In the genomic region with DNA sequence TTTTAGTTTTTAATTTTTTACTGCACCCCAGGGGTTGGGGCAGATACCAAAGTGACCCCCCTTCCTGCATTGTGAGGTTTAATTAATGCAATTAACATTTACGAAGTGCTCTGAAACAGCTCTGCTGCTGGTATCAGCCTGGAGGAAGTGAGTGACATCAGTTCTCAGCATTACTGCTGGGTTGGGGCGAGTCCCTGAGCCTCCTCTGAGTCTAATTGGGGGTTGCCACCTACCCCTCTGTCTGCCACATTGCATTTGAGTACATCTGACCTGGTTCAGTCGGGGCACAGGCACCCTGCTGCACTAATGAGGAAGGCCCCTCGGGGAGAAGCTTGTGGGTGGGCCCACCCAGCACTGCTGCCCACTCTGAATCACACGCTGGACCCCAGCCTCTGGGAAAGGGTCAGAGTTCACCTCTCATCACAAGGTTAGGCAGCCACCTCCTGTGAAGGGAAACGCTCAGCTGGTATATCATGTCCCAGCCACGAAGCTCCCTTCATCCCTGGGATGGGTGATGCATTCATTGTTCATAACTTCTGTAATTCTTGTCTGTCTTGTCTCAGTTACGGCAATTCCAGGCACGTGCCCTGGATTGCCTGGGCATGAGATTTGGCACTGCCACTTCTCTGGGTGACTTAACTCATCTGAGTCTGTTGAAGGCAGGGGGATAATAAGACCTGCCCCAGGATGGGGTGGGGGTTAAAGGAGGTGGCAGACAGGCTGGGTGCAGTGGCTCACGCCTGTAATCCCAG, we compare ENCODE assay signal across 21 cellular contexts. TPM values are rescaled to one million over a fixed set of nuclear protein-coding genes. Genes with fewer than 3 reads are reported as not detected.
DNase-seq lines count a peak whose midpoint lies in the region; ATAC-seq and TF ChIP-seq lines count a peak whose summit lies in the region.
"Had no signal": no experiment of that assay in that cellular context is flagged by ENCODE, and none has a peak within 500 bp of the region (broad histone marks: within the 10 kb centered on the region; RNA-seq: fewer than 3 reads in every experiment).

No MANE protein-coding gene starts in this region.

- peaks cover 85% of the 10 kb centered on the region for H4K20me1 ChIP-seq in Loucy (ENCODE audit: insufficient read depth, low read length, poor library complexity, severe bottlenecking)

- CTCF ChIA-PET in CD8-positive, alpha-beta T cell (lab: Charles Lee) = interaction anchor here (1.3 to 8.1 kb wide), 3 partner anchors 12 to 100 kb away, joined by 4 to 305 read pairs (median 26); a partner anchor contains a TSS

- H3K9ac ChIP-seq in Loucy (ENCODE audit: low read depth, low read length, poor library complexity, severe bottlenecking) = no peak overlapping the region
- H3K9ac ChIP-seq: BLaER1 treated with 17β-estradiol and CSF1 and Interleukin-3, amounts not matched to agents 10 nM and 100 nM had no signal

- intact Hi-C loops in CD8-positive, alpha-beta T cell (cut with DNase I, micrococcal nuclease) = loop anchor here (5.0 to 10.0 kb wide), 4 partner anchors 33 to 951 kb away; a partner anchor contains a TSS

- H3K9me3 Mint-ChIP-seq in CD8-positive, alpha-beta T cell = no peaks in the 10 kb centered on the region
- H3K9me3 Mint-ChIP-seq in brain (peaks cover 0 to 2% (median 0%) of the 10 kb centered on the region in 5 experiments), neural crest cell (no peaks in the 10 kb centered on the region)
- H3K9me3 Mint-ChIP-seq: activated naive CD4-positive, alpha-beta T cell treated with anti-CD3 and anti-CD28 coated beads, Interleukin-2, amount 50 U/mL, for 24 hours had no signal

- peak; percentile 63 for ATAC-seq in CD8-positive, alpha-beta T cell
- no peak for ATAC-seq in GM19397 (IDR thresholded peaks at IDR 0.05; ENCODE audit: unreplicated experiment)
- ATAC-seq: GM12878, Right ventricle myocardium inferior had no signal

- no peak for TF ChIP-seq CTCF in CD8-positive, alpha-beta T cell (IDR thresholded peaks at IDR 0.05)
- TF ChIP-seq CTCF in Loucy (conservative IDR thresholded peaks at IDR 0.05; ENCODE audit: low read length) = no peak
- no peak for TF ChIP-seq CTCF in brain (conservative IDR thresholded peaks at IDR 0.05)
- TF ChIP-seq CTCF in neural crest cell (conservative IDR thresholded peaks at IDR 0.05) = no peak

- H3K4me3 ChIP-seq in CD8-positive, alpha-beta T cell (ENCODE audit: low read depth, low read length) = no peak overlapping the region
- H3K4me3 ChIP-seq in Loucy (ENCODE audit: low read length, poor library complexity, severe bottlenecking) = no peak overlapping the region
- H3K4me3 ChIP-seq: BLaER1 treated with 17β-estradiol and CSF1 and Interleukin-3, amounts not matched to agents 10 nM and 100 nM; colonic mucosa; GM12878 had no signal

- H3K4me1 ChIP-seq in CD8-positive, alpha-beta T cell (ENCODE audit: insufficient read depth, low read length) = peaks cover 19% of the 10 kb centered on the region
- peaks cover 73% of the 10 kb centered on the region for H3K4me1 ChIP-seq in Loucy (ENCODE audit: insufficient read depth, low read length, poor library complexity, severe bottlenecking)
- H3K4me1 ChIP-seq: colonic mucosa had no signal

- POLR2A ChIA-PET in CD8-positive, alpha-beta T cell (lab: Charles Lee) = no interaction called here

- no peak overlapping the region for H3K27ac ChIP-seq in CD8-positive, alpha-beta T cell (ENCODE audit: low read depth, low read length)
- H3K27ac ChIP-seq: BLaER1 treated with 17β-estradiol and CSF1 and Interleukin-3, amounts not matched to agents 10 nM and 100 nM; colonic mucosa; WERI-Rb-1 had no signal

- no peaks in the 10 kb centered on the region for H3K27me3 Mint-ChIP-seq in CD8-positive, alpha-beta T cell (ENCODE audit: low read depth)
- H3K27me3 Mint-ChIP-seq in brain (no peaks in the 10 kb centered on the region), neural crest cell (ENCODE audit: low read depth) (no peaks in the 10 kb centered on the region)
- H3K27me3 Mint-ChIP-seq: activated naive CD4-positive, alpha-beta T cell treated with anti-CD3 and anti-CD28 coated beads, Interleukin-2, amount 50 U/mL, for 24 hours had no signal

- H3F3A ChIP-seq in Loucy (ENCODE audit: low read depth) = peaks cover 9% of the 10 kb centered on the region; the same call in 1 of the 2 replicates

- no peak overlapping the region for H3K4me3 Mint-ChIP-seq in CD8-positive, alpha-beta T cell
- H3K4me3 Mint-ChIP-seq in brain (no peak overlapping the region), neural crest cell (no peak overlapping the region)
- H3K4me3 Mint-ChIP-seq: activated naive CD4-positive, alpha-beta T cell treated with anti-CD3 and anti-CD28 coated beads, Interleukin-2, amount 50 U/mL, for 24 hours had no signal

- peaks cover 40% of the 10 kb centered on the region for H3K4me1 Mint-ChIP-seq in CD8-positive, alpha-beta T cell (ENCODE audit: low read depth)
- H3K4me1 Mint-ChIP-seq in brain (peaks cover 49% of the 10 kb centered on the region), neural crest cell (peaks cover 49% of the 10 kb centered on the region)

- no peaks in the 10 kb centered on the region for H3K27me3 ChIP-seq in CD8-positive, alpha-beta T cell (ENCODE audit: insufficient read depth, low read length)
- no peaks in the 10 kb centered on the region for H3K27me3 ChIP-seq in Loucy (ENCODE audit: insufficient read depth, low read length, poor library complexity, severe bottlenecking)
- H3K27me3 ChIP-seq: BLaER1 treated with 17β-estradiol and CSF1 and Interleukin-3, amounts not matched to agents 10 nM and 100 nM; colonic mucosa had no signal

- H2AFZ ChIP-seq in Loucy (ENCODE audit: low read length) = no peak overlapping the region

- no peaks in the 10 kb centered on the region for H3K9me3 ChIP-seq in CD8-positive, alpha-beta T cell (ENCODE audit: low read length)
- no peaks in the 10 kb centered on the region for H3K9me3 ChIP-seq in Loucy (ENCODE audit: insufficient read depth, low read depth, low read length)
- H3K9me3 ChIP-seq: BLaER1 treated with 17β-estradiol and CSF1 and Interleukin-3, amounts not matched to agents 10 nM and 100 nM; colonic mucosa had no signal

- peak overlapping the region; percentile 66 for H3K4me2 ChIP-seq in Loucy (ENCODE audit: low read depth, low read length, poor library complexity, severe bottlenecking)

- no peaks in the 10 kb centered on the region for H3K36me3 Mint-ChIP-seq in CD8-positive, alpha-beta T cell
- H3K36me3 Mint-ChIP-seq in brain = no peaks in the 10 kb centered on the region
- H3K36me3 Mint-ChIP-seq in neural crest cell (ENCODE audit: low read depth) = no peaks in the 10 kb centered on the region
- H3K36me3 Mint-ChIP-seq: activated naive CD4-positive, alpha-beta T cell treated with anti-CD3 and anti-CD28 coated beads, Interleukin-2, amount 50 U/mL, for 24 hours had no signal

- H3K27ac Mint-ChIP-seq in CD8-positive, alpha-beta T cell = peak overlapping the region; percentile 62
- peak overlapping the region; percentile 60 to 87 (median 72) for H3K27ac Mint-ChIP-seq in brain
- H3K27ac Mint-ChIP-seq in neural crest cell (ENCODE audit: unreplicated experiment) = peak overlapping the region; percentile 16
- H3K27ac Mint-ChIP-seq: activated naive CD4-positive, alpha-beta T cell treated with anti-CD3 and anti-CD28 coated beads, Interleukin-2, amount 50 U/mL, for 24 hours had no signal

- DNase-seq in CD8-positive, alpha-beta T cell = peak in 1 of 7 experiments; percentile 39
- DNase-seq in neural crest cell (ENCODE audit: low read depth, low spot score) = no peak
- DNase-seq in OCI-M2 (lab: John Stamatoyannopoulos, UW; ENCODE audit: unreplicated experiment) = no peak
- DNase-seq in activated T-cell treated with anti-CD3 and anti-CD28 coated beads, Interleukin-2, amount 50 U/mL, for 1 hour = no peak
- DNase-seq in SW 1271 (lab: John Stamatoyannopoulos, UW) = no peak
- DNase-seq: activated T-cell treated with anti-CD3 and anti-CD28 coated beads, Interleukin-2, amount 50 U/mL, for 48 hours; colonic mucosa; GDM1; H7; hypothalamus; kidney; NCI-H187 treated with DMSO at 0.1 percent for 48 hours; stimulated activated CD4-positive, alpha-beta T cell treated with anti-CD3 and anti-CD28 coated beads, Interleukin-2, amount 100 ng/mL, for 48 hours; WERI-Rb-1 had no signal

- peaks cover 100% of the 10 kb centered on the region for H3K79me2 ChIP-seq in Loucy (ENCODE audit: insufficient read depth, low read length)

- no peaks in the 10 kb centered on the region for H3K36me3 ChIP-seq in CD8-positive, alpha-beta T cell (ENCODE audit: insufficient read depth, low read length)
- H3K36me3 ChIP-seq in Loucy (ENCODE audit: insufficient read depth, low read length) = peaks cover 22% of the 10 kb centered on the region; the same call in 1 of the 2 replicates
- H3K36me3 ChIP-seq: BLaER1 treated with 17β-estradiol and CSF1 and Interleukin-3, amounts not matched to agents 10 nM and 100 nM; colonic mucosa; WERI-Rb-1 had no signal

- no peaks in the 10 kb centered on the region for H3K9me2 ChIP-seq in Loucy (replicated peaks; ENCODE audit: low read depth, low read length)

RNA-seq across cellular contexts. Expression of a gene that starts 13.2 kb away (rescaled TPM):
- under 1 TPM; 0.30 to 0.36 TPM for total RNA-seq in CD8-positive, alpha-beta T cell
- polyA plus RNA-seq in brain (ENCODE audit: insufficient read depth, low read depth, low replicate concordance) = 8.7 TPM
- 57.3 and 58.0 TPM in 2 replicates for total RNA-seq in neural crest cell

RNA-seq across cellular contexts. Expression of a gene that starts 32.1 kb away (rescaled TPM):
- total RNA-seq in CD8-positive, alpha-beta T cell = 10 to 100 TPM; 25.5 to 26.7 TPM
- 90.0 TPM for polyA plus RNA-seq in brain (ENCODE audit: insufficient read depth, low read depth, low replicate concordance)
- 60.4 and 65.3 TPM in 2 replicates for total RNA-seq in neural crest cell

RNA-seq across cellular contexts. Expression of a gene that starts 44.3 kb away (rescaled TPM):
- total RNA-seq in CD8-positive, alpha-beta T cell = 100 to 1,000 TPM; 144 to 148 TPM
- 235 TPM for polyA plus RNA-seq in brain (ENCODE audit: insufficient read depth, low read depth, low replicate concordance)
- 291 and 304 TPM in 2 replicates for total RNA-seq in neural crest cell

Comparison
In these comparisons a context has a peak if more than half of its experiments do, and no peak if none do; other contexts are left out.
1. H3K27ac Mint-ChIP-seq: peak in every context shown above with its lines; median percentile 72 in brain; 62 in CD8-positive, alpha-beta T cell; 16 in neural crest cell.
2. RNA of a gene that starts 13.2 kb away (total RNA-seq): 57.3 to 58.0 TPM in neural crest cell; 0.30 to 0.36 TPM in CD8-positive, alpha-beta T cell; every median in the first group is over 10 times any median in the second.